ENCODE assay signal across 21 cellular contexts in the genomic region with DNA sequence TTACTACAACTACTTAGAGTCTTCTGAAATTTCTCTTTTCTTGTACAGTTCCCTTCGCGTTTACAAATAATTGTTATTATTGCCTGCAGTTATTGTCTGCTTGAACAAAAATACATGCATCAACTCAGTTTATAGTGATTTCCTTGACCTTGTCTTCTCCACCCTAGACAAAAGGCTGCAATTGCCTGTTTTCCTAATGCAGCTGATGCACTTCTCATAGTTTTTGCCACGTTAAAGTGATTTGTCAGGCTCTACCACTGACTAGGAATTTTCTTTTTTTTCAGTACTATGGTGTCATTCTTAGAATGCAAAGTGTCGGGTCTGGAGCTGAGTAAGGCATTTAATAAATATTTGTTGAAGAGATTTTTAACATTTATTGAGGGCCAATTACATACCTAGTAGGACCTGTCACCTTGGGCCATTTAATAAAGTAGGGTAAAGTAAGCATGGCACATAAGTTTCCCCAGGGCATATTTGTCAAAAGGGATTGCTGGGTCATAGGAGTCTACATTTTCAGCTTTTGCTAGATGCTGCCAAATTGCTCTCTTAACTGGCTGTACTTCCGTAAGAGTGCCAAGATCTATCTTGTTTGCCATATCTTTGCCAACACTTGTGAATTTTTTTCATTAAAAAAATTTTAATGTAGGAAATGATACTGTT. TPM values are rescaled to one million over a fixed set of nuclear protein-coding genes. Genes with fewer than 3 reads are reported as not detected.
DNase-seq lines count a peak whose midpoint lies in the region; ATAC-seq, FAIRE-seq and TF ChIP-seq lines count a peak whose summit lies in the region.
"Had no signal": no experiment of that assay in that cellular context is flagged by ENCODE, and none has a peak within 500 bp of the region (broad histone marks: within the 10 kb centered on the region; RNA-seq: fewer than 3 reads in every experiment).

No MANE protein-coding gene starts in this region.

- no peak overlapping the region for H2AFZ ChIP-seq in H1 (ENCODE audit: low read length)

- TF ChIP-seq EP300 in H1 (IDR thresholded peaks at IDR 0.05; ENCODE audit: borderline replicate concordance in 1 of 2, low read depth in 2 of 2, low read length in 2 of 2) (no peak), stomach (IDR thresholded peaks at IDR 0.05) (no peak)

- TF ChIP-seq CTCF in H1 (IDR thresholded peaks at IDR 0.05; ENCODE audit: control extremely low read depth in 1 of 3, insufficient read depth in 1 of 3, low read depth in 1 of 3, low read length in 3 of 3): no peak
- TF ChIP-seq CTCF in right lobe of liver (IDR thresholded peaks at IDR 0.05): no peak
- TF ChIP-seq CTCF in stomach (IDR thresholded peaks at IDR 0.05): no peak

- no peak overlapping the region for H3K27ac ChIP-seq in H1 (ENCODE audit: low read depth, low read length)
- no peak overlapping the region for H3K27ac ChIP-seq in right lobe of liver
- H3K27ac ChIP-seq in stomach: peak overlapping the region in 3 of 5 donors; percentile 22 to 58 (median 53)
- H3K27ac ChIP-seq: colonic mucosa, SK-N-MC had no signal

- no peak overlapping the region for H2BK5ac ChIP-seq in H1 (ENCODE audit: low read depth, low read length)

- DNase-seq in NCI-H2227 (lab: John Stamatoyannopoulos, UW; ENCODE audit: unreplicated experiment) (peak; percentile 58), H1 (ENCODE audit: low read depth in 1 of 2, low spot score in 2 of 2) (no peak), right lobe of liver (no peak), stomach (no peak), superior temporal gyrus (ENCODE audit: extremely low spot score) (no peak), NCI-H2081 (lab: John Stamatoyannopoulos, UW) (no peak), NCI-H526 treated with DMSO at 0.1 percent for 48 hours (lab: John Stamatoyannopoulos, UW) (no peak), foreskin melanocyte (no peak)
- DNase-seq: activated T-cell treated with anti-CD3 and anti-CD28 coated beads, Interleukin-2, amount 50 U/mL, for 48 hours; BE2C; colonic mucosa; H7; head of caudate nucleus; IMR-90; left colon; naive B cell; NCI-H1092 treated with DMSO at 0.1 percent for 48 hours; retina; stimulated activated CD4-positive, alpha-beta T cell treated with anti-CD3 and anti-CD28 coated beads, Interleukin-4, amount 100 ng/mL, for 1 hour; uterus had no signal

- TF ChIP-seq POLR2A in H1 (IDR thresholded peaks at IDR 0.05; ENCODE audit: control extremely low read depth in 1 of 2, low read depth in 2 of 2, low read length in 2 of 2) (no peak), right lobe of liver (IDR thresholded peaks at IDR 0.05) (no peak), stomach (IDR thresholded peaks at IDR 0.05) (no peak)

- 76% methylated on average over 5 of the region's 5 CpGs; no CpG with 5 or more reads in 1 of the 2 experiments for WGBS in H1 (ENCODE audit: extremely low coverage in 1 of 2, insufficient coverage in 1 of 2, insufficient read length in 1 of 2, insufficient replicate concordance in 2 of 2, low coverage in 1 of 2, low lambda C conversion rate in 2 of 2, missing lambda C conversion rate in 1 of 2), 2 experiments
- 43% methylated on average over 5 of the region's 5 CpGs for WGBS in right lobe of liver (ENCODE audit: insufficient coverage, low coverage, low lambda C conversion rate, missing lambda C conversion rate)
- 27 to 45% (median 36%) methylated on average over 5 of the region's 5 CpGs for WGBS in stomach, 5 donors

- H4K8ac ChIP-seq in H1 (ENCODE audit: extremely low read depth, insufficient read depth, low read length): no peak overlapping the region

- H3K27me3 ChIP-seq in H1 (replicated peaks in 1 of 4; ENCODE audit: control insufficient read depth in 3 of 4, extremely low read depth in 1 of 4, insufficient read depth in 3 of 4, low read length in 3 of 4) (no peaks in the 10 kb centered on the region), right lobe of liver (no peaks in the 10 kb centered on the region), stomach (no peaks in the 10 kb centered on the region)
- H3K27me3 ChIP-seq: BE2C, colonic mucosa, uterus had no signal

- H3K9me3 ChIP-seq in H1 (ENCODE audit: insufficient read depth in 2 of 2, low read depth in 1 of 2, low read length in 1 of 2): peaks cover 0 to 8% of the 10 kb centered on the region in 2 experiments; a peak in 2 of 4 replicates
- H3K9me3 ChIP-seq in right lobe of liver: no peaks in the 10 kb centered on the region
- H3K9me3 ChIP-seq in stomach: no peaks in the 10 kb centered on the region
- H3K9me3 ChIP-seq: BE2C, colonic mucosa, uterus had no signal

- H4K91ac ChIP-seq in H1 (replicated peaks; ENCODE audit: insufficient read length, low read length): no peak overlapping the region

- no peak overlapping the region for H2BK20ac ChIP-seq in H1 (ENCODE audit: low read length)

- no peak overlapping the region for H2BK15ac ChIP-seq in H1 (ENCODE audit: low read length)

- H4K5ac ChIP-seq in H1 (ENCODE audit: insufficient read length, low read depth, low read length): no peak overlapping the region

- FAIRE-seq in H1 (lab: Jason Lieb, UNC): peak; percentile 19

- no peak overlapping the region for H3K4me3 ChIP-seq in H1 (ENCODE audit: extremely low read depth in 1 of 4, insufficient read depth in 2 of 4, low read depth in 3 of 4, low read length in 4 of 4)
- H3K4me3 ChIP-seq in right lobe of liver: no peak overlapping the region
- H3K4me3 ChIP-seq in stomach: no peak overlapping the region
- H3K4me3 ChIP-seq: colonic mucosa, SK-N-MC, uterus had no signal

- H2AK5ac ChIP-seq in H1 (ENCODE audit: low read depth, low read length): no peak overlapping the region

- no peak overlapping the region for H3K4me2 ChIP-seq in H1 (ENCODE audit: insufficient read depth in 1 of 2, low read depth in 2 of 2, low read length in 2 of 2)

- no peak overlapping the region for H3K56ac ChIP-seq in H1 (replicated peaks; ENCODE audit: insufficient read length, low read depth, low read length)

- POLR2A ChIA-PET in H1 (lab: Charles Lee; ENCODE audit: partially characterized antibody): interaction anchor here (1.5 kb wide), 1 partner anchor 23 kb away, joined by 4 read pairs; no protein-coding TSS in a partner anchor

- H3K79me2 ChIP-seq in H1 (ENCODE audit: control insufficient read depth in 1 of 2, insufficient read depth in 2 of 2, low read length in 2 of 2): peaks cover 4 to 98% of the 10 kb centered on the region in 2 experiments; a peak in 3 of 4 replicates

- H3K18ac ChIP-seq in H1 (ENCODE audit: extremely low read depth, low read length): no peak overlapping the region

- no peak overlapping the region for H3K9ac ChIP-seq in H1 (replicated peaks in 1 of 4; ENCODE audit: extremely low read depth in 1 of 4, low read depth in 3 of 4, low read length in 3 of 4)

- no peak overlapping the region for H3K4ac ChIP-seq in H1 (replicated peaks; ENCODE audit: insufficient read length, low read depth, low read length)

- peaks cover 0 to 16% of the 10 kb centered on the region in 2 experiments for H4K20me1 ChIP-seq in H1 (replicated peaks in 1 of 2; ENCODE audit: control insufficient read depth in 1 of 2, insufficient read depth in 2 of 2, low read length in 2 of 2)

- peaks cover 0 to 4% (median 0%) of the 10 kb centered on the region in 4 experiments; a peak in 1 of 7 replicates for H3K4me1 ChIP-seq in H1 (replicated peaks in 1 of 4; ENCODE audit: control insufficient read depth in 3 of 4, insufficient read depth in 4 of 4, low read length in 3 of 4)
- H3K4me1 ChIP-seq in right lobe of liver: peaks cover 0 to 23% (median 9%) of the 10 kb centered on the region in 4 donors
- peaks cover 35 to 84% (median 53%) of the 10 kb centered on the region in 4 donors for H3K4me1 ChIP-seq in stomach
- H3K4me1 ChIP-seq: colonic mucosa had no signal

- H3K14ac ChIP-seq in H1 (ENCODE audit: insufficient read length): no peak overlapping the region

- peak; percentile 74 to 88 (median 80) for ATAC-seq in right lobe of liver
- ATAC-seq: left colon had no signal

- H3K23ac ChIP-seq in H1 (ENCODE audit: insufficient read length): no peak overlapping the region

- no peak overlapping the region for H2BK120ac ChIP-seq in H1 (replicated peaks; ENCODE audit: low read depth, low read length)

- no peaks in the 10 kb centered on the region; the same call in 1 of the 2 replicates for H3K79me1 ChIP-seq in H1 (ENCODE audit: low read depth, low read length)

- H2BK12ac ChIP-seq in H1 (ENCODE audit: low read depth, low read length): no peak overlapping the region

- H3K36me3 ChIP-seq in H1 (ENCODE audit: control insufficient read depth in 2 of 4, insufficient read depth in 4 of 4, low read length in 3 of 4): peaks cover 0 to 6% (median 0%) of the 10 kb centered on the region in 4 experiments; a peak in 1 of 8 replicates
- no peaks in the 10 kb centered on the region for H3K36me3 ChIP-seq in right lobe of liver
- H3K36me3 ChIP-seq in stomach: peaks cover 0 to 6% (median 0%) of the 10 kb centered on the region in 4 donors
- H3K36me3 ChIP-seq: BE2C, colonic mucosa, uterus had no signal

- TF ChIP-seq RAD21 in H1 (IDR thresholded peaks at IDR 0.05 in 1 of 2, conservative IDR thresholded peaks at IDR 0.05 in 1 of 2; ENCODE audit: low read depth in 2 of 2, low read length in 2 of 2): no peak

- no peaks in the 10 kb centered on the region for H3K23me2 ChIP-seq in H1 (ENCODE audit: low read depth, low read length)

- CTCF ChIA-PET in H1 (lab: Charles Lee; ENCODE audit: partially characterized antibody): interaction anchor here (0.6 to 3.8 kb wide), 2 partner anchors 14 to 18 kb away, joined by 3 to 12 read pairs; no protein-coding TSS in a partner anchor

- intact Hi-C loops in right lobe of liver (cut with DNase I): no loop called here
- intact Hi-C loops in stomach (cut with DNase I; ENCODE audit: low total_unique reads): no loop called here

TF ChIP-seq in H1, 55 proteins besides CTCF, POLR2A, EP300 and RAD21 (continues in another document):
- TF ChIP-seq CTBP2 (IDR thresholded peaks at IDR 0.05; ENCODE audit: borderline replicate concordance, insufficient read depth, insufficient read length, low read length) (no peak), SIX5 (IDR thresholded peaks at IDR 0.05; ENCODE audit: low read depth, low read length) (no peak), JUND (IDR thresholded peaks at IDR 0.05; ENCODE audit: low read length) (no peak), SIN3A (conservative IDR thresholded peaks at IDR 0.05 in 1 of 2, IDR thresholded peaks at IDR 0.05 in 1 of 2; ENCODE audit: low read depth in 1 of 2, low read length in 2 of 2) (no peak), CEBPB (IDR thresholded peaks at IDR 0.05; ENCODE audit: low read depth, low read length) (no peak)

RNA-seq across cellular contexts. Expression of a gene that starts 24.1 kb away (rescaled TPM):
- total RNA-seq in H1 (2021; fragmentation: NEBNext Ultra II Directional; extraction: Animal tissue kit (Norgen Biotek cat#: 25700)): 94.0 and 98.1 TPM in 2 replicates
- 37.5 and 53.3 TPM in 2 replicates for polyA plus RNA-seq in H1 (2011; rRNA removed)
- polyA plus RNA-seq in H1 (2011; cell fraction: cytosol; rRNA removed): 41.9 TPM
- polyA plus RNA-seq in H1 (2011; cell fraction: nucleus; rRNA removed): 45.3 TPM
- polyA plus RNA-seq in H1 (2012, experiment 1 of 2): 39.7 to 94.3 TPM (median 50.2 TPM) in 4 replicates
- polyA plus RNA-seq in H1 (2012, experiment 2 of 2): 3.1 TPM
- polyA plus RNA-seq in H1 (2013, experiment 1 of 2): 108 TPM
- 128 TPM for polyA plus RNA-seq in H1 (2013, experiment 2 of 2)
- 147 and 157 TPM in 2 replicates for polyA minus RNA-seq in H1 (2011; rRNA and poly(A)+ RNA removed)
- polyA minus RNA-seq in H1 (2011; cell fraction: cytosol; rRNA and poly(A)+ RNA removed): 63.3 TPM
- polyA minus RNA-seq in H1 (2011; cell fraction: nucleus; rRNA and poly(A)+ RNA removed): 110 TPM
- 10 to 100 TPM; 31.1 to 73.0 (median 49.9) TPM for total RNA-seq in right lobe of liver
- 100 to 1,000 TPM in 2 of 5 donors, 10 to 100 TPM in 3; 13.4 to 234 (median 92.4) TPM for total RNA-seq in stomach
- 10 to 100 TPM; 10.5 to 18.7 (median 17.7) TPM for polyA plus RNA-seq in stomach

Comparison
In these comparisons a context has a peak if more than half of its experiments do, and no peak if none do; other contexts are left out.
1. H3K27ac ChIP-seq: peak in stomach (3 of 5); none in H1 (single experiment) and right lobe of liver (0 of 3).